ENCODE assay signal across 27 cellular contexts in the genomic region with DNA sequence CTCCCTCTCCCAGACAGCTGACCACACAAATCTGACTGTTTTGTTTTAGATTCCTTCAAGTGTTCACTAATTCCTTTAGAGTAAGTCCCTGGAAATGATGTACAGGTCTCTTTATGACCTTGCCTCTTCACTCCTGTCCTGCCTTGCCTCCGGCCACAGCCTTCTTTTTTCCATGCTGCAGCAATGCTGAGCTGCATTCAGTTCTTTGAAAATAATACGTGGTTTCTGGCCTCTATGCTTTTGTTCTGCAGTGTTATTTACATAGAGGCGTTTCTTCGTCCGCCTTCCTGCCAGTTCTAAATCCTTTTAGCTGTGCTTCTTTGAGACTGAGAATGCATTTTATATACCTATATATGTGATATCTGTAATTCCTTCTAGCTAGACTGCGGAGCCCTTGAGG.
"Had no signal": no experiment of that assay in that cellular context is flagged by ENCODE, and none has a peak within 500 bp of the region (broad histone marks: within the 10 kb centered on the region; RNA-seq: fewer than 3 reads in every experiment).

No MANE protein-coding gene starts in this region.

- H3K9me3 ChIP-seq: Peyer's patch, SJCRH30, SK-N-SH had no signal

- ATAC-seq: activated T-cell treated with anti-CD3 and anti-CD28 coated beads, Interleukin-2, amount 50 U/mL, for 4 hours; activated T-helper 17 cell treated with anti-CD3 and anti-CD28 coated beads, Interleukin-2, amount 50 U/mL, for 72 hours; K562 had no signal

- H3K36me3 Mint-ChIP-seq: activated CD4-positive, alpha-beta memory T cell treated with anti-CD3 and anti-CD28 coated beads for 36 hours; activated naive CD8-positive, alpha-beta T cell had no signal

- H3K36me3 ChIP-seq: Peyer's patch, SJCRH30 had no signal

- H3K4me2 ChIP-seq: SK-N-SH had no signal

- H3K4me3 ChIP-seq: K562, Peyer's patch, SJCRH30 had no signal

- H3K27ac ChIP-seq: Peyer's patch, RWPE1, SJCRH30, VCaP had no signal

- H3K27me3 ChIP-seq: Peyer's patch, SJCRH30 had no signal

- H3K27ac Mint-ChIP-seq: activated CD4-positive, alpha-beta memory T cell treated with anti-CD3 and anti-CD28 coated beads for 36 hours; activated CD4-positive, alpha-beta T cell treated with anti-CD3 and anti-CD28 coated beads, Interleukin-2, amount 10 ng/mL, durations not matched to agents 7 days and 5 days; activated naive CD4-positive, alpha-beta T cell treated with anti-CD3 and anti-CD28 coated beads for 36 hours; activated naive CD8-positive, alpha-beta T cell; activated T-helper 17 cell treated with anti-CD3 and anti-CD28 coated beads, Interleukin-2, amount 50 U/mL, for 72 hours had no signal

- H3K4me3 Mint-ChIP-seq: activated CD4-positive, alpha-beta memory T cell treated with anti-CD3 and anti-CD28 coated beads for 36 hours; activated CD4-positive, alpha-beta T cell treated with anti-CD3 and anti-CD28 coated beads, Interleukin-2, amount 10 ng/mL, durations not matched to agents 7 days and 5 days; activated naive CD4-positive, alpha-beta T cell treated with anti-CD3 and anti-CD28 coated beads for 36 hours; activated naive CD8-positive, alpha-beta T cell; activated T-cell treated with anti-CD3 and anti-CD28 coated beads, Interleukin-2, amount 50 U/mL, for 4 hours; activated T-helper 17 cell treated with anti-CD3 and anti-CD28 coated beads, Interleukin-2, amount 50 U/mL, for 72 hours had no signal

- DNase-seq: activated CD4-positive, alpha-beta memory T cell treated with anti-CD3 and anti-CD28 coated beads for 36 hours; activated CD4-positive, alpha-beta T cell treated with anti-CD3 and anti-CD28 coated beads, Interleukin-2, amount 10 ng/mL, durations not matched to agents 7 days and 5 days; activated CD4-positive, CD25-positive, alpha-beta regulatory T cell; activated CD8-positive, alpha-beta memory T cell treated with anti-CD3 and anti-CD28 coated beads for 24 hours; activated gamma-delta T cell; activated naive CD4-positive, alpha-beta T cell treated with anti-CD3 and anti-CD28 coated beads for 36 hours; activated T-cell treated with anti-CD3 and anti-CD28 coated beads, Interleukin-2, amount 50 U/mL, for 4 hours; caudate nucleus; Karpas-422; NCI-H1105 treated with DMSO at 0.1 percent for 48 hours; NCI-H146; NCI-H187 treated with DMSO at 0.1 percent for 48 hours; NCI-H2081 treated with DMSO at 0.1 percent for 48 hours; NCI-H446; NCI-H524; NCI-H748 treated with DMSO at 0.1 percent for 48 hours; OCI-M1; Peyer's patch; Right ventricle myocardium superior; SJCRH30; SK-N-SH; T-helper 1 cell had no signal

- H3K4me1 Mint-ChIP-seq: activated CD4-positive, alpha-beta T cell treated with anti-CD3 and anti-CD28 coated beads, Interleukin-2, amount 10 ng/mL, durations not matched to agents 7 days and 5 days; activated T-helper 17 cell treated with anti-CD3 and anti-CD28 coated beads, Interleukin-2, amount 50 U/mL, for 72 hours had no signal

- H3K9ac ChIP-seq: SK-N-SH had no signal

- H3K9me3 Mint-ChIP-seq: activated CD4-positive, alpha-beta memory T cell treated with anti-CD3 and anti-CD28 coated beads for 36 hours; activated CD4-positive, alpha-beta T cell treated with anti-CD3 and anti-CD28 coated beads, Interleukin-2, amount 10 ng/mL, durations not matched to agents 7 days and 5 days; activated naive CD4-positive, alpha-beta T cell treated with anti-CD3 and anti-CD28 coated beads for 36 hours; activated T-cell treated with anti-CD3 and anti-CD28 coated beads, Interleukin-2, amount 50 U/mL, for 4 hours; activated T-helper 17 cell treated with anti-CD3 and anti-CD28 coated beads, Interleukin-2, amount 50 U/mL, for 72 hours had no signal
